In the genomic region with DNA sequence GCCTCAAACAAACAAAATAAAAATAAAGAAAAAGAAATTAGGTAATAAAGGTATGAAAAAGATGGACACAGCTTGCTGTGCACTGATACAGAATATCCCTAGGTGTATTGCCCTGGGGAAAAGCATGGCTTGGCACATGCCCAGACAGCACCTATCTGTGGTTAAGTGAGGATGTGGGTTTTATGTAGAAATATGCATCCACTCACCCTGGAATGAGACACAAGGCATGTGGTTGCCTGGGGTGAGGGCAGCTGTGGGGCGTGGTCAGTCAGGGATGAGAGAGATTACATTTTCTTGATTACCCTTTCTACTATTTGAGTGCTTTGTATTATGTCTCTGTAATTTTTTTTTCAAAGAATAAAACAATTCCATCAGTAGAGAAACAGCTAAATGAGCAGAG, we compare ENCODE assay signal across 8 cellular contexts. TPM values are rescaled to one million over a fixed set of nuclear protein-coding genes. Genes with fewer than 3 reads are reported as not detected.
A peak's percentile ranks its signal among the peaks of the same experiment; 100 is the strongest.
DNase-seq lines count a peak whose midpoint lies in the region; ATAC-seq lines count a peak whose summit lies in the region.

No MANE protein-coding gene starts in this region.

- H3K27me3 Mint-ChIP-seq in T-helper 17 cell: peaks cover under 1% of the 10 kb centered on the region

- peak overlapping the region; percentile 86 for H3K4me3 Mint-ChIP-seq in T-helper 17 cell

- peak; percentile 14 for DNase-seq in SIG-M5 treated with dmso at 0.1 percent for 504 hours (lab: John Stamatoyannopoulos, UW; ENCODE audit: unreplicated experiment)
- no peak for DNase-seq in SIG-M5 (lab: John Stamatoyannopoulos, UW)
- DNase-seq in T-helper 17 cell: peak in 2 of 3 donors; percentile 41 to 44
- peak; percentile 46 to 54 for DNase-seq in stimulated activated CD4-positive, alpha-beta T cell treated with anti-CD3 and anti-CD28 coated beads, Interleukin-4, amount 100 ng/mL, for 48 hours (ENCODE audit: low read depth in 2 of 2)
- no peak for DNase-seq in DMS53 (lab: John Stamatoyannopoulos, UW)

- ATAC-seq in T-helper 17 cell (peak; percentile 97), HG03135 (IDR thresholded peaks at IDR 0.05; ENCODE audit: unreplicated experiment) (no peak), GM19395 (IDR thresholded peaks at IDR 0.05; ENCODE audit: unreplicated experiment) (no peak)

- H3K4me1 Mint-ChIP-seq in T-helper 17 cell: peaks cover 30% of the 10 kb centered on the region

- H3K9me3 ChIP-seq in T-helper 17 cell (ENCODE audit: control insufficient read depth, low read length, poor library complexity, severe bottlenecking): no peaks in the 10 kb centered on the region

- peak overlapping the region; percentile 91 for H3K27ac ChIP-seq in cingulate gyrus (ENCODE audit: low read depth, low read length)

- peak overlapping the region; percentile 93 for H3K27ac Mint-ChIP-seq in T-helper 17 cell

- no peaks in the 10 kb centered on the region for H3K36me3 Mint-ChIP-seq in T-helper 17 cell (ENCODE audit: low read depth)

RNA-seq across cellular contexts. Expression of gene PLLP, which starts 6.9 kb away (rescaled TPM):
- total RNA-seq in T-helper 17 cell: under 1 TPM; 0.16 to 0.75 TPM

RNA-seq across cellular contexts. Expression of gene ARL2BP, which starts 32.5 kb away (rescaled TPM):
- total RNA-seq in T-helper 17 cell: 10 to 100 TPM; 37.0 to 39.6 TPM

Comparison
In these comparisons a context has a peak if more than half of its experiments do, and no peak if none do; other contexts are left out.
1. DNase-seq: peak in SIG-M5 treated with dmso at 0.1 percent for 504 hours (single experiment), T-helper 17 cell (2 of 3) and stimulated activated CD4-positive, alpha-beta T cell treated with anti-CD3 and anti-CD28 coated beads, Interleukin-4, amount 100 ng/mL, for 48 hours (2 of 2); none in SIG-M5 (single experiment) and DMS53 (single experiment).